25 cellular contexts compared by ENCODE assay signal in genomic region chr2:217983276-217984233, GRCh38. TPM values are rescaled to one million over a fixed set of nuclear protein-coding genes. Genes with fewer than 3 reads are reported as not detected.
DNase-seq lines count a peak whose midpoint lies in the region; ATAC-seq and TF ChIP-seq lines count a peak whose summit lies in the region.
"Had no signal": no experiment of that assay in that cellular context is flagged by ENCODE, and none has a peak within 500 bp of the region (broad histone marks: within the 10 kb centered on the region; RNA-seq: fewer than 3 reads in every experiment).

No MANE protein-coding gene starts in this region.

- H3K36me3 ChIP-seq in heart right ventricle (peaks cover 0 to 4% (median 0%) of the 10 kb centered on the region in 9 donors), left lung (no peaks in the 10 kb centered on the region), ovary (no peaks in the 10 kb centered on the region), upper lobe of left lung (no peaks in the 10 kb centered on the region)

- peak overlapping the region in 1 of 10 donors; percentile 18 for H3K4me3 ChIP-seq in heart right ventricle
- H3K4me3 ChIP-seq in left lung: no peak overlapping the region
- no peak overlapping the region for H3K4me3 ChIP-seq in ovary
- H3K4me3 ChIP-seq in upper lobe of left lung: no peak overlapping the region
- H3K4me3 ChIP-seq: GM23248, testis had no signal

- H3K4me3 Mint-ChIP-seq in activated CD4-positive, alpha-beta T cell treated with anti-CD3 and anti-CD28 coated beads, Interleukin-2, amount 10 ng/mL, durations not matched to agents 24 days and 14 days: no peak overlapping the region
- H3K4me3 Mint-ChIP-seq: activated CD8-positive, alpha-beta T cell treated with anti-CD3 and anti-CD28 coated beads for 36 hours; activated naive CD4-positive, alpha-beta T cell treated with anti-CD3 and anti-CD28 coated beads, Interleukin-2, amount 50 U/mL, for 24 hours; CD4-positive, alpha-beta T cell; dendritic cell treated with granulocyte-macrophage colony-stimulating factor and Interleukin-4, amounts not matched to agents 40 ng/mL and 50 ng/mL, for 4 days; naive B cell; stimulated activated naive B cell treated with anti-CD40 and anti-IgM and Interleukin-4, amounts not matched to agents 10 μg/mL and 1 μg/mL and 100 μg/mL, for 72 hours; T-helper 17 cell had no signal

- H3K27me3 Mint-ChIP-seq in activated CD4-positive, alpha-beta T cell treated with anti-CD3 and anti-CD28 coated beads, Interleukin-2, amount 10 ng/mL, durations not matched to agents 24 days and 14 days: no peaks in the 10 kb centered on the region

- H3K36me3 Mint-ChIP-seq in activated CD4-positive, alpha-beta T cell treated with anti-CD3 and anti-CD28 coated beads, Interleukin-2, amount 10 ng/mL, durations not matched to agents 24 days and 14 days (ENCODE audit: low read depth): no peaks in the 10 kb centered on the region
- H3K36me3 Mint-ChIP-seq: activated naive CD4-positive, alpha-beta T cell treated with anti-CD3 and anti-CD28 coated beads, Interleukin-2, amount 50 U/mL, for 24 hours; naive B cell; stimulated activated naive B cell treated with anti-CD40 and anti-IgM and Interleukin-4, amounts not matched to agents 10 μg/mL and 1 μg/mL and 100 μg/mL, for 72 hours had no signal

- H3K4me1 Mint-ChIP-seq in activated CD4-positive, alpha-beta T cell treated with anti-CD3 and anti-CD28 coated beads, Interleukin-2, amount 10 ng/mL, durations not matched to agents 24 days and 14 days: peaks cover under 1% of the 10 kb centered on the region
- H3K4me1 Mint-ChIP-seq: activated naive CD4-positive, alpha-beta T cell treated with anti-CD3 and anti-CD28 coated beads, Interleukin-2, amount 50 U/mL, for 24 hours had no signal

- H3K4me1 ChIP-seq in heart right ventricle (peaks cover 25 to 94% (median 70%) of the 10 kb centered on the region in 9 donors), left lung (peaks cover 29 to 50% of the 10 kb centered on the region in 2 donors), ovary (ENCODE audit: insufficient read depth) (peaks cover 30% of the 10 kb centered on the region), upper lobe of left lung (peaks cover 49 to 73% (median 52%) of the 10 kb centered on the region in 4 donors)

- ATAC-seq in heart right ventricle (peak in 5 of 8 donors; percentile 28 to 55 (median 34)), Right ventricle myocardium superior (ENCODE audit: poor library complexity) (no peak), left lung (no peak), upper lobe of left lung (ENCODE audit: low FRiP score in 2 of 2) (no peak), GM21367 (IDR thresholded peaks at IDR 0.05; ENCODE audit: unreplicated experiment) (no peak)
- ATAC-seq: activated CD8-positive, alpha-beta T cell treated with anti-CD3 and anti-CD28 coated beads for 36 hours; stimulated activated naive B cell treated with anti-CD40 and anti-IgM and Interleukin-4, amounts not matched to agents 10 μg/mL and 1 μg/mL and 100 μg/mL, for 72 hours; T-helper 17 cell had no signal

- TF ChIP-seq CTCF in heart right ventricle (IDR thresholded peaks at IDR 0.05) (no peak), left lung (IDR thresholded peaks at IDR 0.05) (no peak), ovary (IDR thresholded peaks at IDR 0.05) (no peak), upper lobe of left lung (IDR thresholded peaks at IDR 0.05) (no peak)

- H3K27me3 ChIP-seq in heart right ventricle: no peaks in the 10 kb centered on the region
- H3K27me3 ChIP-seq in left lung: no peaks in the 10 kb centered on the region
- H3K27me3 ChIP-seq in ovary: no peaks in the 10 kb centered on the region
- H3K27me3 ChIP-seq in upper lobe of left lung: no peaks in the 10 kb centered on the region
- H3K27me3 ChIP-seq: testis had no signal

- TF ChIP-seq EP300 in ovary (IDR thresholded peaks at IDR 0.05) (no peak), upper lobe of left lung (IDR thresholded peaks at IDR 0.05) (peak in 1 of 4 donors; percentile 45)

- intact Hi-C loops in heart right ventricle (cut with DNase I): loop anchor here in 3 of 10 donors (5.0 kb wide), 3 partner anchors 36 to 96 kb away; no protein-coding TSS in a partner anchor
- intact Hi-C loops in Right ventricle myocardium superior (cut with DNase I): no loop called here
- intact Hi-C loops in left lung (cut with DNase I): no loop called here
- intact Hi-C loops in ovary (cut with DNase I): loop anchor here in 1 of 4 donors (10.0 kb wide), 1 partner anchor 89 kb away; no protein-coding TSS in a partner anchor
- intact Hi-C loops in activated CD4-positive, alpha-beta T cell treated with anti-CD3 and anti-CD28 coated beads, Interleukin-2, amount 10 ng/mL, durations not matched to agents 24 days and 14 days (cut with micrococcal nuclease): no loop called here

- TF ChIP-seq POLR2A in ovary (IDR thresholded peaks at IDR 0.05): no peak
- TF ChIP-seq POLR2A in upper lobe of left lung (IDR thresholded peaks at IDR 0.05): no peak

- H3K27ac Mint-ChIP-seq in activated CD4-positive, alpha-beta T cell treated with anti-CD3 and anti-CD28 coated beads, Interleukin-2, amount 10 ng/mL, durations not matched to agents 24 days and 14 days: no peak overlapping the region
- H3K27ac Mint-ChIP-seq: activated CD8-positive, alpha-beta T cell treated with anti-CD3 and anti-CD28 coated beads for 36 hours; activated naive CD4-positive, alpha-beta T cell treated with anti-CD3 and anti-CD28 coated beads, Interleukin-2, amount 50 U/mL, for 24 hours; activated T-helper 2 cell treated with anti-CD3 and anti-CD28 coated beads, Interferon-gamma antibody, Interleukin-2, Interleukin-4, amounts not matched to agents 10 μg/mL and 5 μg/mL and 100 μg/mL, durations not matched to agents 14 hours and 24 hours and 36 hours; CD4-positive, alpha-beta T cell; dendritic cell treated with granulocyte-macrophage colony-stimulating factor and Interleukin-4, amounts not matched to agents 40 ng/mL and 50 ng/mL, for 4 days; naive B cell; stimulated activated naive B cell treated with anti-CD40 and anti-IgM and Interleukin-4, amounts not matched to agents 10 μg/mL and 1 μg/mL and 100 μg/mL, for 72 hours; T-helper 17 cell had no signal

- H3K27ac ChIP-seq in heart right ventricle: peak overlapping the region; percentile 42 to 90 (median 73)
- peak overlapping the region; percentile 26 to 60 for H3K27ac ChIP-seq in left lung
- H3K27ac ChIP-seq in ovary: no peak overlapping the region
- peak overlapping the region; percentile 35 to 89 (median 70) for H3K27ac ChIP-seq in upper lobe of left lung
- H3K27ac ChIP-seq: GM23248, HL-60 had no signal

- WGBS in heart right ventricle, 2 donors: 67 to 77% methylated on average over 20 of the region's 20 CpGs
- 81 to 89% (median 87%) methylated on average over 20 of the region's 20 CpGs for WGBS in ovary, 3 donors
- 78 to 80% methylated on average over 15 to 20 of the region's 20 CpGs for WGBS in upper lobe of left lung, 2 donors

- DNase-seq in heart right ventricle (no peak), Right ventricle myocardium superior (no peak), left lung (no peak), ovary (peak in 3 of 5 donors; percentile 17 to 39 (median 26)), upper lobe of left lung (no peak), cortex of kidney (lab: John Stamatoyannopoulos, UW) (no peak)
- DNase-seq in activated CD4-positive, alpha-beta T cell treated with anti-CD3 and anti-CD28 coated beads, Interleukin-2, amount 10 ng/mL, durations not matched to agents 24 days and 14 days: no peak
- DNase-seq: activated CD4-positive, alpha-beta T cell treated with anti-CD3 and anti-CD28 coated beads for 1 hour; activated CD8-positive, alpha-beta T cell treated with anti-CD3 and anti-CD28 coated beads for 36 hours; CD4-positive, alpha-beta T cell; GM23248; Karpas-422; MV-4-11; naive B cell; NCI-H146; NCI-H510A; SK-N-SH; stimulated activated naive B cell treated with anti-CD40 and anti-IgM and Interleukin-4, amounts not matched to agents 10 μg/mL and 1 μg/mL and 100 μg/mL, for 72 hours; T-helper 17 cell; testis had no signal

- H3K9me3 Mint-ChIP-seq in activated CD4-positive, alpha-beta T cell treated with anti-CD3 and anti-CD28 coated beads, Interleukin-2, amount 10 ng/mL, durations not matched to agents 24 days and 14 days: no peaks in the 10 kb centered on the region
- H3K9me3 Mint-ChIP-seq: activated CD8-positive, alpha-beta T cell treated with anti-CD3 and anti-CD28 coated beads for 36 hours; activated naive CD4-positive, alpha-beta T cell treated with anti-CD3 and anti-CD28 coated beads, Interleukin-2, amount 50 U/mL, for 24 hours; activated T-helper 2 cell treated with anti-CD3 and anti-CD28 coated beads, Interferon-gamma antibody, Interleukin-2, Interleukin-4, amounts not matched to agents 10 μg/mL and 5 μg/mL and 100 μg/mL, durations not matched to agents 14 hours and 24 hours and 36 hours; CD4-positive, alpha-beta T cell; dendritic cell treated with granulocyte-macrophage colony-stimulating factor and Interleukin-4, amounts not matched to agents 40 ng/mL and 50 ng/mL, for 4 days; stimulated activated naive B cell treated with anti-CD40 and anti-IgM and Interleukin-4, amounts not matched to agents 10 μg/mL and 1 μg/mL and 100 μg/mL, for 72 hours had no signal

- H3K9me3 ChIP-seq in heart right ventricle (peaks cover 0 to 4% (median 0%) of the 10 kb centered on the region in 11 donors), left lung (no peaks in the 10 kb centered on the region), ovary (no peaks in the 10 kb centered on the region), upper lobe of left lung (no peaks in the 10 kb centered on the region)
- H3K9me3 ChIP-seq: SK-N-SH, testis had no signal

RNA-seq across cellular contexts. Expression of gene TNS1, which starts 19.2 kb away (rescaled TPM):
- total RNA-seq in heart right ventricle (100 to 1,000 TPM; 583 to 844 (median 738) TPM), Right ventricle myocardium superior (722 TPM), left lung (100 to 1,000 TPM; 303 to 327 TPM), ovary (100 to 1,000 TPM; 141 to 568 (median 366) TPM), upper lobe of left lung (1,000 to 10,000 TPM in 1 of 6 donors, 100 to 1,000 TPM in 5; 325 to 1,095 (median 550) TPM)
- polyA plus RNA-seq in heart right ventricle (100 to 1,000 TPM in 1 of 2 donors, 10 to 100 TPM in 1; 64.6 to 244 TPM), ovary (100 to 1,000 TPM; 140 to 278 TPM)
- 0.70 and 1.3 TPM in 2 replicates for total RNA-seq in activated CD4-positive, alpha-beta T cell treated with anti-CD3 and anti-CD28 coated beads, Interleukin-2, amount 10 ng/mL, durations not matched to agents 24 days and 14 days

Comparison
In these comparisons a context has a peak if more than half of its experiments do, and no peak if none do; other contexts are left out.
1. ATAC-seq: peak in heart right ventricle (5 of 8); none in Right ventricle myocardium superior (single experiment), left lung (single experiment), upper lobe of left lung (0 of 2) and GM21367 (single experiment).
2. DNase-seq: peak in ovary (3 of 5); none in heart right ventricle (0 of 2), Right ventricle myocardium superior (single experiment), left lung (0 of 2), upper lobe of left lung (0 of 2), activated CD4-positive, alpha-beta T cell treated with anti-CD3 and anti-CD28 coated beads, Interleukin-2, amount 10 ng/mL, durations not matched to agents 24 days and 14 days (single experiment) and cortex of kidney (single experiment).
3. H3K27ac ChIP-seq: peak in heart right ventricle (10 of 10), left lung (2 of 2) and upper lobe of left lung (4 of 4); none in ovary (0 of 2).
4. RNA of gene TNS1, which starts 19.2 kb away (total RNA-seq): 583 to 844 TPM in heart right ventricle, 722 TPM in Right ventricle myocardium superior (single experiment), 325 to 1,095 TPM in upper lobe of left lung, 141 to 568 TPM in ovary and 303 to 327 TPM in left lung; 0.70 to 1.3 TPM in activated CD4-positive, alpha-beta T cell treated with anti-CD3 and anti-CD28 coated beads, Interleukin-2, amount 10 ng/mL, durations not matched to agents 24 days and 14 days; every median in the first group is over 10 times any median in the second.